In genomic region chr6:82131441-82131840, GRCh38 we compare ENCODE assay signal across 20 cellular contexts.
A peak's percentile ranks its signal among the peaks of the same experiment; 100 is the strongest.
DNase-seq lines count a peak whose midpoint lies in the region; ATAC-seq, FAIRE-seq and TF ChIP-seq lines count a peak whose summit lies in the region.
"Had no signal": no experiment of that assay in that cellular context is flagged by ENCODE, and none has a peak within 500 bp of the region (broad histone marks: within the 10 kb centered on the region; RNA-seq: fewer than 3 reads in every experiment).

No MANE protein-coding gene starts in this region.

- H3K36me3 ChIP-seq in keratinocyte (ENCODE audit: control insufficient read depth in 2 of 2, extremely low read depth in 1 of 2, insufficient read depth in 2 of 2, low read length in 2 of 2): no peaks in the 10 kb centered on the region
- H3K36me3 ChIP-seq in naive thymus-derived CD4-positive, alpha-beta T cell (ENCODE audit: control insufficient read depth in 2 of 3, insufficient read depth in 3 of 3, low read length in 3 of 3): no peaks in the 10 kb centered on the region
- H3K36me3 ChIP-seq: BLaER1 had no signal

- H3K4me1 ChIP-seq in keratinocyte (ENCODE audit: control insufficient read depth, extremely low read depth, insufficient read depth, low read length): no peaks in the 10 kb centered on the region
- no peaks in the 10 kb centered on the region for H3K4me1 ChIP-seq in naive thymus-derived CD4-positive, alpha-beta T cell (ENCODE audit: control insufficient read depth in 2 of 2, insufficient read depth in 2 of 2, low read length in 2 of 2)
- H3K4me1 ChIP-seq: BLaER1 had no signal

- no peak overlapping the region for H3K4me3 Mint-ChIP-seq in naive thymus-derived CD4-positive, alpha-beta T cell
- no peak overlapping the region for H3K4me3 Mint-ChIP-seq in activated CD4-positive, alpha-beta T cell treated with anti-CD3 and anti-CD28 coated beads for 36 hours
- H3K4me3 Mint-ChIP-seq: CD14-positive monocyte; CD4-positive, alpha-beta memory T cell; HFFc6; IgD-negative memory B cell had no signal

- no peak for TF ChIP-seq CTCF in keratinocyte (optimal IDR thresholded peaks at IDR 0.05 in 1 of 3, IDR thresholded peaks at IDR 0.05 in 1 of 3, conservative IDR thresholded peaks at IDR 0.05 in 1 of 3; ENCODE audit: extremely low read depth in 1 of 3, insufficient read depth in 2 of 3, low read length in 3 of 3)

- no peak overlapping the region for H2AFZ ChIP-seq in keratinocyte (ENCODE audit: control insufficient read depth, low read length)

- H3K9me3 ChIP-seq in keratinocyte (ENCODE audit: control insufficient read depth, low read depth, low read length): no peaks in the 10 kb centered on the region
- H3K9me3 ChIP-seq in naive thymus-derived CD4-positive, alpha-beta T cell (ENCODE audit: control insufficient read depth in 2 of 3, low read length in 3 of 3): no peaks in the 10 kb centered on the region
- H3K9me3 ChIP-seq: BLaER1 had no signal

- no peak overlapping the region for H3K27ac ChIP-seq in keratinocyte (ENCODE audit: control insufficient read depth, insufficient read depth, low read length)
- no peak overlapping the region for H3K27ac ChIP-seq in naive thymus-derived CD4-positive, alpha-beta T cell (ENCODE audit: low read depth, low read length)
- H3K27ac ChIP-seq: BLaER1 had no signal

- H3K36me3 Mint-ChIP-seq in naive thymus-derived CD4-positive, alpha-beta T cell: peaks cover 0 to 6% (median 0%) of the 10 kb centered on the region in 5 donors
- no peaks in the 10 kb centered on the region for H3K36me3 Mint-ChIP-seq in activated CD4-positive, alpha-beta T cell treated with anti-CD3 and anti-CD28 coated beads for 36 hours (ENCODE audit: low read depth)
- H3K36me3 Mint-ChIP-seq: CD14-positive monocyte; CD4-positive, alpha-beta memory T cell; IgD-negative memory B cell had no signal

- POLR2A ChIA-PET in naive thymus-derived CD4-positive, alpha-beta T cell (lab: Charles Lee): no interaction called here
- POLR2A ChIA-PET in activated CD4-positive, alpha-beta T cell treated with anti-CD3 and anti-CD28 coated beads for 36 hours (lab: Charles Lee): no interaction called here

- CTCF ChIA-PET in naive thymus-derived CD4-positive, alpha-beta T cell (lab: Charles Lee): no interaction called here
- CTCF ChIA-PET in activated CD4-positive, alpha-beta T cell treated with anti-CD3 and anti-CD28 coated beads for 36 hours (lab: Charles Lee): no interaction called here

- no peak overlapping the region for H3K4me2 ChIP-seq in keratinocyte (ENCODE audit: control insufficient read depth, extremely low read depth, insufficient read depth, low read depth, low read length)
- H3K4me2 ChIP-seq: BLaER1 had no signal

- H3K27me3 ChIP-seq in keratinocyte (ENCODE audit: control insufficient read depth, extremely low read depth, insufficient read depth, low read length): no peaks in the 10 kb centered on the region
- no peaks in the 10 kb centered on the region for H3K27me3 ChIP-seq in naive thymus-derived CD4-positive, alpha-beta T cell (ENCODE audit: control insufficient read depth in 2 of 2, insufficient read depth in 2 of 2, low read length in 2 of 2)
- H3K27me3 ChIP-seq: BLaER1 had no signal

- peak; percentile 23 for FAIRE-seq in keratinocyte (lab: Jason Lieb, UNC)
- FAIRE-seq: A204.1, HepG2 had no signal

- no peaks in the 10 kb centered on the region for H4K20me1 ChIP-seq in keratinocyte (ENCODE audit: control insufficient read depth, extremely low read depth, insufficient read depth, low read length)
- H4K20me1 ChIP-seq: BLaER1 had no signal

- H3K4me3 ChIP-seq in keratinocyte (ENCODE audit: control insufficient read depth in 2 of 3, extremely low read depth in 1 of 3, insufficient read depth in 2 of 3, low read depth in 1 of 3, low read length in 3 of 3): no peak overlapping the region
- no peak overlapping the region for H3K4me3 ChIP-seq in naive thymus-derived CD4-positive, alpha-beta T cell (ENCODE audit: low read length)
- H3K4me3 ChIP-seq: BLaER1 had no signal

- H3K27ac Mint-ChIP-seq in naive thymus-derived CD4-positive, alpha-beta T cell: no peak overlapping the region
- H3K27ac Mint-ChIP-seq in activated CD4-positive, alpha-beta T cell treated with anti-CD3 and anti-CD28 coated beads for 36 hours: no peak overlapping the region
- H3K27ac Mint-ChIP-seq: CD14-positive monocyte; CD4-positive, alpha-beta memory T cell; HFFc6; IgD-negative memory B cell had no signal

- intact Hi-C loops in naive thymus-derived CD4-positive, alpha-beta T cell (cut with micrococcal nuclease): no loop called here
- intact Hi-C loops in activated CD4-positive, alpha-beta T cell treated with anti-CD3 and anti-CD28 coated beads for 36 hours (cut with DNase I, micrococcal nuclease): no loop called here

- no peak overlapping the region for H3K9ac ChIP-seq in keratinocyte (ENCODE audit: control insufficient read depth, extremely low read depth, insufficient read depth, low read length)
- H3K9ac ChIP-seq: BLaER1 had no signal

- H3K79me2 ChIP-seq in keratinocyte (ENCODE audit: control insufficient read depth, insufficient read depth, low read length): no peaks in the 10 kb centered on the region

- H3K4me1 Mint-ChIP-seq in naive thymus-derived CD4-positive, alpha-beta T cell: no peaks in the 10 kb centered on the region
- no peaks in the 10 kb centered on the region for H3K4me1 Mint-ChIP-seq in activated CD4-positive, alpha-beta T cell treated with anti-CD3 and anti-CD28 coated beads for 36 hours
- H3K4me1 Mint-ChIP-seq: CD14-positive monocyte; CD4-positive, alpha-beta memory T cell; IgD-negative memory B cell had no signal

- no peak for ATAC-seq in naive thymus-derived CD4-positive, alpha-beta T cell
- no peak for ATAC-seq in activated CD4-positive, alpha-beta T cell treated with anti-CD3 and anti-CD28 coated beads for 36 hours
- ATAC-seq: HCT116, HepG2 had no signal

- dilution Hi-C loops in keratinocyte (cut with MboI; ENCODE audit: extremely low pct_ligation_motif_present, low sequenced_read_pairs): no loop called here

- H3K27me3 Mint-ChIP-seq in naive thymus-derived CD4-positive, alpha-beta T cell: peaks cover 0 to 22% (median 13%) of the 10 kb centered on the region in 5 donors
- H3K27me3 Mint-ChIP-seq in activated CD4-positive, alpha-beta T cell treated with anti-CD3 and anti-CD28 coated beads for 36 hours: peaks cover 18% of the 10 kb centered on the region
- H3K27me3 Mint-ChIP-seq: IgD-negative memory B cell had no signal

- peak; percentile 2 to 63 for DNase-seq in NCI-H524 (lab: John Stamatoyannopoulos, UW)
- DNase-seq in NCI-H82 treated with DMSO at 0.1 percent for 48 hours (lab: John Stamatoyannopoulos, UW; ENCODE audit: unreplicated experiment): peak; percentile 37
- no peak for DNase-seq in keratinocyte (ENCODE audit: low read depth, low spot score)
- no peak for DNase-seq in naive thymus-derived CD4-positive, alpha-beta T cell
- no peak for DNase-seq in activated CD4-positive, alpha-beta T cell treated with anti-CD3 and anti-CD28 coated beads for 36 hours
- no peak for DNase-seq in Ammon's horn (ENCODE audit: low spot score)
- DNase-seq: AML-193; CD4-positive, alpha-beta memory T cell; DMS153; DMS79; GF-D8; GOT3; H7; HFFc6 had no signal

- H3K9me3 Mint-ChIP-seq in naive thymus-derived CD4-positive, alpha-beta T cell: peaks cover 0 to 18% (median 6%) of the 10 kb centered on the region in 11 donors
- peaks cover 3% of the 10 kb centered on the region for H3K9me3 Mint-ChIP-seq in activated CD4-positive, alpha-beta T cell treated with anti-CD3 and anti-CD28 coated beads for 36 hours (ENCODE audit: low read depth)
- H3K9me3 Mint-ChIP-seq: HFFc6 had no signal

- H3K9me1 ChIP-seq in keratinocyte (ENCODE audit: control insufficient read depth, extremely low read depth, insufficient read depth, low read length): no peaks in the 10 kb centered on the region

Comparison
In these comparisons a context has a peak if more than half of its experiments do, and no peak if none do; other contexts are left out.
1. DNase-seq: peak in NCI-H524 (2 of 2) and NCI-H82 treated with DMSO at 0.1 percent for 48 hours (single experiment); none in keratinocyte (single experiment), naive thymus-derived CD4-positive, alpha-beta T cell (0 of 9), activated CD4-positive, alpha-beta T cell treated with anti-CD3 and anti-CD28 coated beads for 36 hours (single experiment) and Ammon's horn (single experiment).